In genomic region chr22:29224121-29224858, GRCh38 we compare ENCODE assay signal across 19 cellular contexts. TPM values are rescaled to one million over a fixed set of nuclear protein-coding genes. Genes with fewer than 3 reads are reported as not detected.
DNase-seq lines count a peak whose midpoint lies in the region; ATAC-seq and TF ChIP-seq lines count a peak whose summit lies in the region.
"Had no signal": no experiment of that assay in that cellular context is flagged by ENCODE, and none has a peak within 500 bp of the region (broad histone marks: within the 10 kb centered on the region; RNA-seq: fewer than 3 reads in every experiment).

No MANE protein-coding gene starts in this region.

- H3K27ac ChIP-seq in RWPE2 (ENCODE audit: poor library complexity, severe bottlenecking) (no peak overlapping the region), esophagus squamous epithelium (peak overlapping the region in 3 of 4 donors; percentile 38 to 59 (median 47)), upper lobe of right lung (peak overlapping the region; percentile 82)
- H3K27ac ChIP-seq: psoas muscle, RWPE1, VCaP had no signal

- no peak overlapping the region for H3K4me3 ChIP-seq in RWPE2 (ENCODE audit: severe bottlenecking)
- no peak overlapping the region for H3K4me3 ChIP-seq in esophagus squamous epithelium
- H3K4me3 ChIP-seq in upper lobe of right lung = no peak overlapping the region
- H3K4me3 ChIP-seq: psoas muscle had no signal

- H3K9me3 ChIP-seq in RWPE2 (ENCODE audit: severe bottlenecking) (no peaks in the 10 kb centered on the region), esophagus squamous epithelium (no peaks in the 10 kb centered on the region), upper lobe of right lung (no peaks in the 10 kb centered on the region)
- H3K9me3 ChIP-seq: psoas muscle had no signal

- peak; percentile 43 for DNase-seq in RWPE2 (ENCODE audit: low spot score)
- DNase-seq in esophagus squamous epithelium (lab: John Stamatoyannopoulos, UW) = no peak
- DNase-seq in mucosa of gallbladder (ENCODE audit: low spot score) = peak; percentile 33
- peak; percentile 76 for DNase-seq in upper lobe of right lung
- DNase-seq in DMS 273 treated with DMSO at 0.1 percent for 48 hours (lab: John Stamatoyannopoulos, UW) = no peak
- DNase-seq in NCI-H1930 (lab: John Stamatoyannopoulos, UW) = no peak
- DNase-seq: activated CD4-positive, alpha-beta memory T cell treated with anti-CD3 and anti-CD28 coated beads, Interleukin-2, amount 10 ng/mL, durations not matched to agents 7 days and 5 days; activated naive CD4-positive, alpha-beta T cell treated with Interleukin-2 at 50 U/mL for 16 hours; activated T-cell treated with anti-CD3 and anti-CD28 coated beads, Interleukin-2, amount 50 U/mL, for 24 hours; AML-193; effector CD4-positive, alpha-beta T cell; Kasumi-1; NCI-H1048; NCI-H2081; T-helper 1 cell had no signal

- no peaks in the 10 kb centered on the region for H3K27me3 ChIP-seq in RWPE2 (ENCODE audit: insufficient read depth, poor library complexity, severe bottlenecking)
- H3K27me3 ChIP-seq in esophagus squamous epithelium = no peaks in the 10 kb centered on the region
- H3K27me3 ChIP-seq in upper lobe of right lung = no peaks in the 10 kb centered on the region

- H3K4me1 ChIP-seq in RWPE2 (ENCODE audit: insufficient read depth, poor library complexity, severe bottlenecking) = no peaks in the 10 kb centered on the region
- peaks cover 14 to 30% (median 15%) of the 10 kb centered on the region in 3 donors for H3K4me1 ChIP-seq in esophagus squamous epithelium
- peaks cover 14% of the 10 kb centered on the region for H3K4me1 ChIP-seq in upper lobe of right lung
- H3K4me1 ChIP-seq: psoas muscle had no signal

- TF ChIP-seq CTCF in RWPE2 (IDR thresholded peaks at IDR 0.05; ENCODE audit: poor library complexity, severe bottlenecking) = no peak
- TF ChIP-seq CTCF in esophagus squamous epithelium (IDR thresholded peaks at IDR 0.05) = no peak
- no peak for TF ChIP-seq CTCF in upper lobe of right lung (IDR thresholded peaks at IDR 0.05)

- no peak for TF ChIP-seq POLR2A in esophagus squamous epithelium (IDR thresholded peaks at IDR 0.05)

- no peaks in the 10 kb centered on the region for H3K36me3 ChIP-seq in RWPE2 (ENCODE audit: low read depth)
- no peaks in the 10 kb centered on the region for H3K36me3 ChIP-seq in esophagus squamous epithelium
- H3K36me3 ChIP-seq in upper lobe of right lung = no peaks in the 10 kb centered on the region

- no peak for ATAC-seq in RWPE2 (ENCODE audit: low read depth)
- peak; percentile 25 for ATAC-seq in upper lobe of right lung
- ATAC-seq in GM18517 (IDR thresholded peaks at IDR 0.05; ENCODE audit: unreplicated experiment) = no peak

- 88% methylated on average over 5 of the region's 19 CpGs; no CpG with 5 or more reads in 1 of the 2 donors for WGBS in esophagus squamous epithelium, 2 donors

- intact Hi-C loops in esophagus squamous epithelium (cut with DNase I) = no loop called here
- intact Hi-C loops in upper lobe of right lung (cut with DNase I) = no loop called here

RNA-seq across cellular contexts. Expression of gene EMID1, which starts 18.6 kb away (rescaled TPM):
- total RNA-seq in esophagus squamous epithelium = 1 to 10 TPM in 1 of 4 donors, under 1 TPM in 2, not detected in 1; 0.18 to 1.5 (median 0.50) TPM
- total RNA-seq in mucosa of gallbladder = 7.0 TPM
- total RNA-seq in upper lobe of right lung = 15.2 TPM

RNA-seq across cellular contexts. Expression of gene RHBDD3, which starts 43.5 kb away (rescaled TPM):
- 10 to 100 TPM; 14.3 to 28.2 (median 20.1) TPM for total RNA-seq in esophagus squamous epithelium
- 24.0 TPM for total RNA-seq in mucosa of gallbladder
- 19.0 TPM for total RNA-seq in upper lobe of right lung

RNA-seq across cellular contexts. Expression of gene EWSR1, which starts 43.8 kb away (rescaled TPM):
- 100 to 1,000 TPM; 124 to 217 (median 174) TPM for total RNA-seq in esophagus squamous epithelium
- 160 TPM for total RNA-seq in mucosa of gallbladder
- total RNA-seq in upper lobe of right lung = 149 TPM

Comparison
In these comparisons a context has a peak if more than half of its experiments do, and no peak if none do; other contexts are left out.
1. DNase-seq: peak in RWPE2 (single experiment), mucosa of gallbladder (single experiment) and upper lobe of right lung (single experiment); none in esophagus squamous epithelium (single experiment), DMS 273 treated with DMSO at 0.1 percent for 48 hours (single experiment) and NCI-H1930 (0 of 2).